In genomic region chr1:58890091-58890490, GRCh38 we compare ENCODE assay signal across 20 cellular contexts.
"Had no signal": no experiment of that assay in that cellular context is flagged by ENCODE, and none has a peak within 500 bp of the region (broad histone marks: within the 10 kb centered on the region; RNA-seq: fewer than 3 reads in every experiment).

No MANE protein-coding gene starts in this region.

- DNase-seq: cerebellar nuclear complex; cortex of kidney; effector memory CD8-positive, alpha-beta T cell; erythroblast; esophagus squamous epithelium; head of caudate nucleus; kidney; left lung; lower lobe of right lung; natural killer cell; sigmoid colon; stimulated activated CD4-positive, alpha-beta T cell treated with anti-CD3 and anti-CD28 coated beads, Interleukin-4, amount 100 ng/mL, for 4 hours; stimulated activated naive CD8-positive, alpha-beta T cell treated with anti-CD3 and anti-CD28 coated beads, Interleukin-15, Interleukin-2, amounts not matched to agents 100 U/mL and 50 U/mL, for 24 hours; substantia nigra; transverse colon; upper lobe of right lung; uterus had no signal

- H3K27me3 ChIP-seq: esophagus squamous epithelium, left lung, neutrophil, sigmoid colon, transverse colon, upper lobe of right lung, uterus had no signal

- H3K36me3 ChIP-seq: esophagus squamous epithelium, left lung, lower lobe of right lung, neutrophil, sigmoid colon, transverse colon, upper lobe of right lung, uterus had no signal

- H3K27me3 Mint-ChIP-seq: effector memory CD8-positive, alpha-beta T cell; stimulated activated memory B cell treated with anti-CD40 and anti-IgM and Interleukin-4, amounts not matched to agents 10 μg/mL and 1 μg/mL and 100 μg/mL, for 72 hours had no signal

- H3K4me3 ChIP-seq: esophagus squamous epithelium, left lung, lower lobe of right lung, sigmoid colon, transverse colon, upper lobe of right lung, uterus had no signal

- H3K4me3 Mint-ChIP-seq: effector memory CD8-positive, alpha-beta T cell; natural killer cell; stimulated activated memory B cell treated with anti-CD40 and anti-IgM and Interleukin-4, amounts not matched to agents 10 μg/mL and 1 μg/mL and 100 μg/mL, for 72 hours had no signal

- H3K9me3 Mint-ChIP-seq: effector memory CD8-positive, alpha-beta T cell; natural killer cell; stimulated activated memory B cell treated with anti-CD40 and anti-IgM and Interleukin-4, amounts not matched to agents 10 μg/mL and 1 μg/mL and 100 μg/mL, for 72 hours had no signal

- H3K36me3 Mint-ChIP-seq: natural killer cell; stimulated activated memory B cell treated with anti-CD40 and anti-IgM and Interleukin-4, amounts not matched to agents 10 μg/mL and 1 μg/mL and 100 μg/mL, for 72 hours had no signal

- H3K9ac ChIP-seq: parathyroid adenoma had no signal

- H2AFZ ChIP-seq: parathyroid adenoma had no signal

- H3K4me1 ChIP-seq: uterus had no signal

- H3K27ac ChIP-seq: left lung, lower lobe of right lung, neutrophil, sigmoid colon, transverse colon, upper lobe of right lung, uterus had no signal

- H3K79me2 ChIP-seq: parathyroid adenoma had no signal

- H3K27ac Mint-ChIP-seq: natural killer cell; stimulated activated memory B cell treated with anti-CD40 and anti-IgM and Interleukin-4, amounts not matched to agents 10 μg/mL and 1 μg/mL and 100 μg/mL, for 72 hours had no signal

- ATAC-seq: effector memory CD8-positive, alpha-beta T cell; left lung; lower lobe of right lung; natural killer cell; stimulated activated memory B cell treated with anti-CD40 and anti-IgM and Interleukin-4, amounts not matched to agents 10 μg/mL and 1 μg/mL and 100 μg/mL, for 72 hours; stimulated activated naive CD8-positive, alpha-beta T cell treated with anti-CD3 and anti-CD28 coated beads, Interleukin-15, Interleukin-2, amounts not matched to agents 100 U/mL and 50 U/mL, for 24 hours; upper lobe of right lung had no signal

- H3K9me3 ChIP-seq: esophagus squamous epithelium, left lung, lower lobe of right lung, neutrophil, sigmoid colon, transverse colon, upper lobe of right lung, uterus had no signal
